1 cellular context compared by ENCODE assay signal in genomic region chr15:61100512-61100911, GRCh38.
TF ChIP-seq lines count a peak whose summit lies in the region.

No MANE protein-coding gene starts in this region.

TF ChIP-seq in SK-N-SH, 30 proteins besides CTCF, POLR2A, EP300 and RAD21 (continued from another document):
- TF ChIP-seq GATA2 (CRISPR knock-in tag; IDR thresholded peaks at IDR 0.05) (peak; percentile 97), GABPA (IDR thresholded peaks at IDR 0.05; ENCODE audit: low read depth) (no peak), SIN3A (IDR thresholded peaks at IDR 0.05; ENCODE audit: borderline replicate concordance, low read depth, low read length) (no peak), RCOR1 (IDR thresholded peaks at IDR 0.05; ENCODE audit: low read length) (peak; percentile 99), IRF3 (IDR thresholded peaks at IDR 0.05; ENCODE audit: low read depth, low read length) (no peak), SMC3 (IDR thresholded peaks at IDR 0.05; ENCODE audit: low read depth, low read length) (no peak), REST (IDR thresholded peaks at IDR 0.05; ENCODE audit: low read depth, low read length) (no peak), RFX5 (IDR thresholded peaks at IDR 0.05; ENCODE audit: low read length) (no peak), RXRA (IDR thresholded peaks at IDR 0.05; ENCODE audit: borderline replicate concordance, low read depth) (no peak), TCF12 (IDR thresholded peaks at IDR 0.05) (peak; percentile 14; the same call in 1 of the 2 replicates), TEAD4 (IDR thresholded peaks at IDR 0.05; ENCODE audit: borderline replicate concordance, insufficient read depth) (no peak), TAF1 (IDR thresholded peaks at IDR 0.05; ENCODE audit: borderline replicate concordance, low read depth, low read length) (no peak), FOXM1 (IDR thresholded peaks at IDR 0.05; ENCODE audit: low read depth) (no peak), USF1 (IDR thresholded peaks at IDR 0.05; ENCODE audit: borderline replicate concordance, low read depth) (no peak), EZH2phosphoT487 (IDR thresholded peaks at IDR 0.05; ENCODE audit: borderline replicate concordance, low read depth) (no peak), JUND (IDR thresholded peaks at IDR 0.05) (no peak), MXI1 (IDR thresholded peaks at IDR 0.05; ENCODE audit: low read depth, low read length) (peak; percentile 65; the same call in 1 of the 2 replicates), NRF1 (IDR thresholded peaks at IDR 0.05; ENCODE audit: low read depth, low read length) (no peak), USF2 (IDR thresholded peaks at IDR 0.05; ENCODE audit: borderline replicate concordance, low read depth, low read length) (no peak), POLR2AphosphoS5 (IDR thresholded peaks at IDR 0.05; ENCODE audit: low read depth, low read length) (no peak), MAX (IDR thresholded peaks at IDR 0.05; ENCODE audit: low read depth) (no peak), ZBTB33 (IDR thresholded peaks at IDR 0.05; ENCODE audit: borderline replicate concordance, low read depth) (no peak), FOXJ3 (CRISPR knock-in tag; IDR thresholded peaks at IDR 0.05) (peak; percentile 62; the same call in 1 of the 2 replicates), CHD2 (IDR thresholded peaks at IDR 0.05; ENCODE audit: low read length, partially characterized antibody) (peak; percentile 80), PBX3 (IDR thresholded peaks at IDR 0.05) (no peak), FOSL2 (IDR thresholded peaks at IDR 0.05; ENCODE audit: borderline replicate concordance, low read depth) (no peak), ELF1 (IDR thresholded peaks at IDR 0.05) (no peak)
